ENCODE assay signal across 1 cellular context in the genomic region with DNA sequence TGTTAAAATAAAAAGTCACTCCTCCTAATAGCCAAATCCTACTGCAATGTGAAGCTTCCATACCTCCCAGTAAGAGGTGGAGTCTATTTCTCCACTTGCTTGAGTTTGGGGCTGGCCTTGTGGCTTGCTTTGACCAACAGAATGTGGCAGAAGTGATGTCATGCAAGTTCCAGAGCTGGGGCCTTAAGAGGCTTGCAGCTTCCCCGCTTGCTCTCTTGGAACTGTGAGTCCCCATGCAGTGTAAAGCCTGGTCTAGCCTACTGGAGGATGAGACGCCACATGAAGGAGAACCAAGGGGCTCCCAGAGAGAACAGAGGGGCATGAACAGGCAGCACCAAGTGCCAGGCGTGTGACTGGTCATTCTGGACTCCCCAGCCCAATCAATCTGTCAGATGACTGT.
TF ChIP-seq lines count a peak whose summit lies in the region.

No MANE protein-coding gene starts in this region.

TF ChIP-seq in GM23338, 12 proteins besides CTCF, POLR2A, EP300 and RAD21 (continued from another document):
- TF ChIP-seq POLR2AphosphoS5 (IDR thresholded peaks at IDR 0.05; ENCODE audit: low read depth) = no peak
- no peak for TF ChIP-seq ZNF114 (CRISPR knock-in tag; IDR thresholded peaks at IDR 0.05)
- no peak for TF ChIP-seq NANOG (IDR thresholded peaks at IDR 0.05; ENCODE audit: borderline replicate concordance)
- no peak for TF ChIP-seq EZH2phosphoT487 (IDR thresholded peaks at IDR 0.05; ENCODE audit: unreplicated experiment)
- TF ChIP-seq, protein P1, sequence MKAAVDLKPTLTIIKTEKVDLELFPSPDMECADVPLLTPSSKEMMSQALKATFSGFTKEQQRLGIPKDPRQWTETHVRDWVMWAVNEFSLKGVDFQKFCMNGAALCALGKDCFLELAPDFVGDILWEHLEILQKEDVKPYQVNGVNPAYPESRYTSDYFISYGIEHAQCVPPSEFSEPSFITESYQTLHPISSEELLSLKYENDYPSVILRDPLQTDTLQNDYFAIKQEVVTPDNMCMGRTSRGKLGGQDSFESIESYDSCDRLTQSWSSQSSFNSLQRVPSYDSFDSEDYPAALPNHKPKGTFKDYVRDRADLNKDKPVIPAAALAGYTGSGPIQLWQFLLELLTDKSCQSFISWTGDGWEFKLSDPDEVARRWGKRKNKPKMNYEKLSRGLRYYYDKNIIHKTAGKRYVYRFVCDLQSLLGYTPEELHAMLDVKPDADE (IDR thresholded peaks at IDR 0.05) = no peak
- no peak for TF ChIP-seq EZH2 (IDR thresholded peaks at IDR 0.05; ENCODE audit: low read depth, unreplicated experiment)
- TF ChIP-seq, protein P2, sequence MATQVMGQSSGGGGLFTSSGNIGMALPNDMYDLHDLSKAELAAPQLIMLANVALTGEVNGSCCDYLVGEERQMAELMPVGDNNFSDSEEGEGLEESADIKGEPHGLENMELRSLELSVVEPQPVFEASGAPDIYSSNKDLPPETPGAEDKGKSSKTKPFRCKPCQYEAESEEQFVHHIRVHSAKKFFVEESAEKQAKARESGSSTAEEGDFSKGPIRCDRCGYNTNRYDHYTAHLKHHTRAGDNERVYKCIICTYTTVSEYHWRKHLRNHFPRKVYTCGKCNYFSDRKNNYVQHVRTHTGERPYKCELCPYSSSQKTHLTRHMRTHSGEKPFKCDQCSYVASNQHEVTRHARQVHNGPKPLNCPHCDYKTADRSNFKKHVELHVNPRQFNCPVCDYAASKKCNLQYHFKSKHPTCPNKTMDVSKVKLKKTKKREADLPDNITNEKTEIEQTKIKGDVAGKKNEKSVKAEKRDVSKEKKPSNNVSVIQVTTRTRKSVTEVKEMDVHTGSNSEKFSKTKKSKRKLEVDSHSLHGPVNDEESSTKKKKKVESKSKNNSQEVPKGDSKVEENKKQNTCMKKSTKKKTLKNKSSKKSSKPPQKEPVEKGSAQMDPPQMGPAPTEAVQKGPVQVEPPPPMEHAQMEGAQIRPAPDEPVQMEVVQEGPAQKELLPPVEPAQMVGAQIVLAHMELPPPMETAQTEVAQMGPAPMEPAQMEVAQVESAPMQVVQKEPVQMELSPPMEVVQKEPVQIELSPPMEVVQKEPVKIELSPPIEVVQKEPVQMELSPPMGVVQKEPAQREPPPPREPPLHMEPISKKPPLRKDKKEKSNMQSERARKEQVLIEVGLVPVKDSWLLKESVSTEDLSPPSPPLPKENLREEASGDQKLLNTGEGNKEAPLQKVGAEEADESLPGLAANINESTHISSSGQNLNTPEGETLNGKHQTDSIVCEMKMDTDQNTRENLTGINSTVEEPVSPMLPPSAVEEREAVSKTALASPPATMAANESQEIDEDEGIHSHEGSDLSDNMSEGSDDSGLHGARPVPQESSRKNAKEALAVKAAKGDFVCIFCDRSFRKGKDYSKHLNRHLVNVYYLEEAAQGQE (IDR thresholded peaks at IDR 0.05; ENCODE audit: unreplicated experiment) = no peak
